In genomic region chr20:45290677-45291355, GRCh38 we compare ENCODE assay signal across 8 cellular contexts. TPM values are rescaled to one million over a fixed set of nuclear protein-coding genes. Genes with fewer than 3 reads are reported as not detected.
A peak's percentile ranks its signal among the peaks of the same experiment; 100 is the strongest.
DNase-seq lines count a peak whose midpoint lies in the region; ATAC-seq and TF ChIP-seq lines count a peak whose summit lies in the region.

No MANE protein-coding gene starts in this region.

- POLR2A ChIA-PET in activated naive CD8-positive, alpha-beta T cell treated with anti-CD3 and anti-CD28 coated beads, Interleukin-2, amount 10 ng/mL, durations not matched to agents 7 days and 5 days (lab: Charles Lee), result interaction anchor here (0.6 to 1.4 kb wide), 2 partner anchors 13 to 193 kb away, joined by 3 to 5 read pairs; no protein-coding TSS in a partner anchor

- TF ChIP-seq CTCF in SU-DHL-6 (IDR thresholded peaks at IDR 0.05; ENCODE audit: insufficient read depth, low read length, poor library complexity, severe bottlenecking), result peak; percentile 71
- peak; percentile 89 for TF ChIP-seq CTCF in cardiac muscle cell (IDR thresholded peaks at IDR 0.05; ENCODE audit: low read depth, low read length)
- TF ChIP-seq CTCF in psoas muscle (IDR thresholded peaks at IDR 0.05), result peak; percentile 91

- no peaks in the 10 kb centered on the region for H4K20me1 ChIP-seq in SU-DHL-6 (ENCODE audit: low read depth, low read length)

- intact Hi-C loops in psoas muscle (cut with DNase I), result loop anchor here (2.0 to 10.0 kb wide), 3 partner anchors 194 to 248 kb away; no protein-coding TSS in a partner anchor

- no peak overlapping the region for H3K9ac ChIP-seq in SU-DHL-6 (ENCODE audit: low read length)

- no peak overlapping the region for H3K4me3 Mint-ChIP-seq in activated naive CD8-positive, alpha-beta T cell treated with anti-CD3 and anti-CD28 coated beads, Interleukin-2, amount 10 ng/mL, durations not matched to agents 7 days and 5 days

- H3K9me3 ChIP-seq in SU-DHL-6 (ENCODE audit: insufficient read depth, low read length) (no peaks in the 10 kb centered on the region), cardiac muscle cell (ENCODE audit: low read depth) (no peaks in the 10 kb centered on the region), psoas muscle (no peaks in the 10 kb centered on the region)

- no peaks in the 10 kb centered on the region for H3K36me3 Mint-ChIP-seq in activated naive CD8-positive, alpha-beta T cell treated with anti-CD3 and anti-CD28 coated beads, Interleukin-2, amount 10 ng/mL, durations not matched to agents 7 days and 5 days

- ATAC-seq in activated naive CD8-positive, alpha-beta T cell treated with anti-CD3 and anti-CD28 coated beads, Interleukin-2, amount 10 ng/mL, durations not matched to agents 7 days and 5 days (ENCODE audit: low read depth), result peak; percentile 41
- peak; percentile 73 to 83 (median 77) for ATAC-seq in psoas muscle
- ATAC-seq in HG03460 (IDR thresholded peaks at IDR 0.05; ENCODE audit: unreplicated experiment), result no peak
- no peak for ATAC-seq in HG02759 (IDR thresholded peaks at IDR 0.05; ENCODE audit: unreplicated experiment)

- peaks cover 47% of the 10 kb centered on the region for H3K27me3 Mint-ChIP-seq in activated naive CD8-positive, alpha-beta T cell treated with anti-CD3 and anti-CD28 coated beads, Interleukin-2, amount 10 ng/mL, durations not matched to agents 7 days and 5 days

- H3F3A ChIP-seq in SU-DHL-6 (ENCODE audit: insufficient read depth), result no peaks in the 10 kb centered on the region

- H2AFZ ChIP-seq in SU-DHL-6 (ENCODE audit: low read depth, low read length, severe bottlenecking), result no peak overlapping the region

- H3K4me3 ChIP-seq in SU-DHL-6 (ENCODE audit: insufficient read depth, low read length, poor library complexity, severe bottlenecking) (no peak overlapping the region), cardiac muscle cell (no peak overlapping the region), psoas muscle (no peak overlapping the region)

- H3K36me3 ChIP-seq in SU-DHL-6 (ENCODE audit: low read length) (no peaks in the 10 kb centered on the region), cardiac muscle cell (no peaks in the 10 kb centered on the region), psoas muscle (ENCODE audit: insufficient read depth in 1 of 2, low read depth in 1 of 2) (no peaks in the 10 kb centered on the region)

- H3K4me2 ChIP-seq in SU-DHL-6 (ENCODE audit: low read depth, low read length, poor library complexity, severe bottlenecking), result no peak overlapping the region

- no peaks in the 10 kb centered on the region for H3K27me3 ChIP-seq in SU-DHL-6 (ENCODE audit: low read length)
- peaks cover 12% of the 10 kb centered on the region for H3K27me3 ChIP-seq in cardiac muscle cell
- H3K27me3 ChIP-seq in psoas muscle (ENCODE audit: insufficient read depth in 3 of 3, low read length in 2 of 3), result peaks cover 0 to 21% (median 11%) of the 10 kb centered on the region in 3 donors

- H3K4me1 ChIP-seq in cardiac muscle cell (ENCODE audit: low read depth) (no peaks in the 10 kb centered on the region), psoas muscle (peaks cover 8% of the 10 kb centered on the region)

- H3K4me1 Mint-ChIP-seq in activated naive CD8-positive, alpha-beta T cell treated with anti-CD3 and anti-CD28 coated beads, Interleukin-2, amount 10 ng/mL, durations not matched to agents 7 days and 5 days, result peaks cover 9% of the 10 kb centered on the region

- H3K9me2 ChIP-seq in SU-DHL-6 (replicated peaks; ENCODE audit: insufficient read depth, low read length), result no peaks in the 10 kb centered on the region

- no peaks in the 10 kb centered on the region for H3K9me3 Mint-ChIP-seq in activated naive CD8-positive, alpha-beta T cell treated with anti-CD3 and anti-CD28 coated beads, Interleukin-2, amount 10 ng/mL, durations not matched to agents 7 days and 5 days

- no peaks in the 10 kb centered on the region for H3K79me2 ChIP-seq in SU-DHL-6 (ENCODE audit: insufficient read depth, low read length)

- no peak overlapping the region for H3K27ac Mint-ChIP-seq in activated naive CD8-positive, alpha-beta T cell treated with anti-CD3 and anti-CD28 coated beads, Interleukin-2, amount 10 ng/mL, durations not matched to agents 7 days and 5 days

- H3K27ac ChIP-seq in SU-DHL-6 (ENCODE audit: low read depth, low read length) (no peak overlapping the region), cardiac muscle cell (no peak overlapping the region), psoas muscle (no peak overlapping the region)

- DNase-seq in GM03348 (ENCODE audit: low spot score), result peak; percentile 91
- DNase-seq in NCI-H1092 (lab: John Stamatoyannopoulos, UW), result peak; percentile 65
- DNase-seq in activated naive CD8-positive, alpha-beta T cell treated with anti-CD3 and anti-CD28 coated beads, Interleukin-2, amount 10 ng/mL, durations not matched to agents 7 days and 5 days, result peak; percentile 69
- peak; percentile 83 to 85 for DNase-seq in cardiac muscle cell (ENCODE audit: low read depth in 1 of 2, low spot score in 1 of 2)
- DNase-seq in psoas muscle, result peak; percentile 76 to 82

- whole genome bisulfite sequencing in psoas muscle, 3 donors, result 24% methylated on average over 8 of the region's 8 CpGs

RNA-seq across cellular contexts. Expression of gene RBPJL, which starts 15.8 kb away (rescaled TPM):
- not detected for total RNA-seq in activated naive CD8-positive, alpha-beta T cell treated with anti-CD3 and anti-CD28 coated beads, Interleukin-2, amount 10 ng/mL, durations not matched to agents 7 days and 5 days
- total RNA-seq in cardiac muscle cell (not detected in 2 replicates), psoas muscle (under 1 TPM in 1 of 4 donors, not detected in 3; 0.22 TPM)
- polyA plus RNA-seq in cardiac muscle cell (not detected in 2 replicates), psoas muscle (under 1 TPM in 2 of 3 donors, not detected in 1; 0.04 TPM)

RNA-seq across cellular contexts. Expression of gene MATN4, which starts 17.3 kb away (rescaled TPM):
- under 1 TPM; 0.14 to 0.30 TPM for total RNA-seq in activated naive CD8-positive, alpha-beta T cell treated with anti-CD3 and anti-CD28 coated beads, Interleukin-2, amount 10 ng/mL, durations not matched to agents 7 days and 5 days
- not detected in 2 replicates for total RNA-seq in cardiac muscle cell
- polyA plus RNA-seq in cardiac muscle cell, result not detected in 2 replicates
- total RNA-seq in psoas muscle, result not detected
- not detected for polyA plus RNA-seq in psoas muscle

RNA-seq across cellular contexts. Expression of gene SLPI, which starts 36.5 kb away (rescaled TPM):
- not detected for total RNA-seq in activated naive CD8-positive, alpha-beta T cell treated with anti-CD3 and anti-CD28 coated beads, Interleukin-2, amount 10 ng/mL, durations not matched to agents 7 days and 5 days
- total RNA-seq in cardiac muscle cell, result not detected in 2 replicates
- 6.0 TPM in 1 of 2 replicates, not detected in the other for polyA plus RNA-seq in cardiac muscle cell
- total RNA-seq in psoas muscle, result 100 to 1,000 TPM in 2 of 4 donors, 10 to 100 TPM in 1, 1 to 10 TPM in 1; 5.7 to 723 (median 123) TPM
- 100 to 1,000 TPM in 2 of 3 donors, 10 to 100 TPM in 1; 17.5 to 295 (median 251) TPM for polyA plus RNA-seq in psoas muscle

RNA-seq across cellular contexts. Expression of gene SDC4, which starts 57.4 kb away (rescaled TPM):
- total RNA-seq in activated naive CD8-positive, alpha-beta T cell treated with anti-CD3 and anti-CD28 coated beads, Interleukin-2, amount 10 ng/mL, durations not matched to agents 7 days and 5 days, result 1 to 10 TPM; 7.0 to 7.1 TPM
- total RNA-seq in cardiac muscle cell (36.0 and 55.7 TPM in 2 replicates), psoas muscle (100 to 1,000 TPM in 2 of 4 donors, 10 to 100 TPM in 2; 32.2 to 283 (median 161) TPM)
- polyA plus RNA-seq in cardiac muscle cell (35.4 and 74.4 TPM in 2 replicates), psoas muscle (100 to 1,000 TPM in 1 of 3 donors, 10 to 100 TPM in 2; 41.6 to 323 (median 63.9) TPM)

Comparison
In these comparisons a context has a peak if more than half of its experiments do, and no peak if none do; other contexts are left out.
1. ATAC-seq: peak in activated naive CD8-positive, alpha-beta T cell treated with anti-CD3 and anti-CD28 coated beads, Interleukin-2, amount 10 ng/mL, durations not matched to agents 7 days and 5 days (single experiment) and psoas muscle (4 of 4); none in HG03460 (single experiment) and HG02759 (single experiment).
2. Peak in every context shown above with its lines, with median percentiles within 50 percentile points of each other: DNase-seq and CTCF ChIP-seq.